Comparison of ENCODE assay signal across 11 cellular contexts in genomic region chr17:31320791-31321190, GRCh38. TPM values are rescaled to one million over a fixed set of nuclear protein-coding genes. Genes with fewer than 3 reads are reported as not detected.
A peak's percentile ranks its signal among the peaks of the same experiment; 100 is the strongest.
DNase-seq lines count a peak whose midpoint lies in the region; TF ChIP-seq lines count a peak whose summit lies in the region.
"Had no signal": no experiment of that assay in that cellular context is flagged by ENCODE, and none has a peak within 500 bp of the region (broad histone marks: within the 10 kb centered on the region; RNA-seq: fewer than 3 reads in every experiment).

No MANE protein-coding gene starts in this region.

- peaks cover 17 to 21% of the 10 kb centered on the region in 2 donors for H3K36me3 Mint-ChIP-seq in CD14-positive monocyte
- H3K36me3 Mint-ChIP-seq in nephron progenitor cell (ENCODE audit: low read depth): peaks cover 19% of the 10 kb centered on the region

- H3K9ac ChIP-seq in mucosa of rectum (ENCODE audit: low read depth in 1 of 2, low read length in 2 of 2): peak overlapping the region; percentile 47 to 63

- no peak for TF ChIP-seq POLR2A in erythroblast (IDR thresholded peaks at IDR 0.05; ENCODE audit: low read length)

- H3K27ac Mint-ChIP-seq in CD14-positive monocyte (peak overlapping the region; percentile 84 to 95 (median 89)), nephron progenitor cell (no peak overlapping the region)

- H3K9me3 Mint-ChIP-seq in CD14-positive monocyte (no peaks in the 10 kb centered on the region), nephron progenitor cell (no peaks in the 10 kb centered on the region)
- H3K9me3 Mint-ChIP-seq: neural crest cell had no signal

- H3K4me1 Mint-ChIP-seq in CD14-positive monocyte: peaks cover 30% of the 10 kb centered on the region
- no peaks in the 10 kb centered on the region for H3K4me1 Mint-ChIP-seq in nephron progenitor cell

- no peaks in the 10 kb centered on the region for H3K9me3 ChIP-seq in mucosa of rectum (ENCODE audit: control insufficient read depth in 2 of 2, low read length in 2 of 2)

- no peaks in the 10 kb centered on the region for H3K4me1 ChIP-seq in mucosa of rectum (ENCODE audit: control insufficient read depth in 2 of 2, insufficient read depth in 2 of 2, low read length in 2 of 2)

- no peaks in the 10 kb centered on the region for H3K27me3 Mint-ChIP-seq in CD14-positive monocyte (ENCODE audit: low read depth in 3 of 3)
- H3K27me3 Mint-ChIP-seq in nephron progenitor cell (ENCODE audit: low read depth, poor library complexity): no peaks in the 10 kb centered on the region

- H3K27ac ChIP-seq in angular gyrus (ENCODE audit: low read depth, low read length) (peak overlapping the region; percentile 91), mucosa of rectum (ENCODE audit: low read depth in 2 of 2, low read length in 2 of 2) (peak overlapping the region; percentile 62 to 76)
- H3K27ac ChIP-seq: RWPE1 had no signal

- peaks cover 0 to 1% of the 10 kb centered on the region in 2 donors for H3K36me3 ChIP-seq in mucosa of rectum (ENCODE audit: control insufficient read depth in 2 of 2, insufficient read depth in 2 of 2, low read length in 2 of 2)

- no peaks in the 10 kb centered on the region for H3K27me3 ChIP-seq in mucosa of rectum (ENCODE audit: control insufficient read depth in 2 of 2, insufficient read depth in 2 of 2, low read length in 2 of 2)

- intact Hi-C loops in CD14-positive monocyte (cut with micrococcal nuclease): loop anchor here in 1 of 2 donors (10.0 kb wide), 1 partner anchor 46 kb away; no protein-coding TSS in a partner anchor

- no peak for TF ChIP-seq CTCF in CD14-positive monocyte (IDR thresholded peaks at IDR 0.05)
- TF ChIP-seq CTCF in nephron progenitor cell (IDR thresholded peaks at IDR 0.05): no peak

- no peak for DNase-seq in CD14-positive monocyte (ENCODE audit: low spot score)
- no peak for DNase-seq in Jurkat, Clone E6-1 (ENCODE audit: low read depth, low spot score)
- DNase-seq in G401 (ENCODE audit: low spot score): no peak
- DNase-seq in stimulated activated CD4-positive, alpha-beta T cell treated with anti-CD3 and anti-CD28 coated beads, Interleukin-2, amount 100 ng/mL, for 48 hours: no peak
- DNase-seq in erythroblast (lab: John Stamatoyannopoulos, UW): no peak
- DNase-seq in nephron progenitor cell: no peak
- DNase-seq: cerebellar nuclear complex had no signal

- peak overlapping the region; percentile 35 for H3K4me3 ChIP-seq in Jurkat, Clone E6-1 (ENCODE audit: low read length)
- peak overlapping the region; percentile 54 to 76 for H3K4me3 ChIP-seq in mucosa of rectum (ENCODE audit: low read length in 2 of 2)

- H3K4me3 Mint-ChIP-seq in CD14-positive monocyte (peak overlapping the region; percentile 72 to 88), nephron progenitor cell (no peak overlapping the region)
- H3K4me3 Mint-ChIP-seq: neural crest cell had no signal

- in situ Hi-C loops in G401 (cut with HindIII; ENCODE audit: low sequenced_read_pairs): no loop called here

RNA-seq across cellular contexts. Expression of gene EVI2A, which starts 0.6 kb away (rescaled TPM):
- 100 to 1,000 TPM; 125 to 138 TPM for polyA plus RNA-seq in CD14-positive monocyte
- 20.6 TPM for polyA plus RNA-seq in Jurkat, Clone E6-1 (2012; ENCODE audit: insufficient read depth, insufficient read length)
- total RNA-seq in G401 (2014; rRNA removed; shearing (Covaris generic)): not detected in 2 replicates
- total RNA-seq: neural crest cell had no signal

RNA-seq across cellular contexts. Expression of gene EVI2B, which starts 6.9 kb away (rescaled TPM):
- polyA plus RNA-seq in CD14-positive monocyte: 100 to 1,000 TPM; 166 to 267 TPM
- 22.8 TPM for polyA plus RNA-seq in Jurkat, Clone E6-1 (2012; ENCODE audit: insufficient read depth, insufficient read length)
- not detected in 2 replicates for total RNA-seq in G401 (2014; rRNA removed; shearing (Covaris generic))
- total RNA-seq: neural crest cell had no signal

RNA-seq across cellular contexts. Expression of gene OMG, which starts 23.8 kb away (rescaled TPM):
- under 1 TPM in 1 of 2 donors, not detected in 1; 0.83 TPM for polyA plus RNA-seq in CD14-positive monocyte
- 0.44 TPM for polyA plus RNA-seq in Jurkat, Clone E6-1 (2012; ENCODE audit: insufficient read depth, insufficient read length)
- 8.2 TPM in 1 of 2 replicates, not detected in the other for total RNA-seq in G401 (2014; rRNA removed; shearing (Covaris generic))
- total RNA-seq: neural crest cell had no signal
